18 cellular contexts compared by ENCODE assay signal in genomic region chr11:34707462-34707840, GRCh38.
"Had no signal": no experiment of that assay in that cellular context is flagged by ENCODE, and none has a peak within 500 bp of the region (broad histone marks: within the 10 kb centered on the region; RNA-seq: fewer than 3 reads in every experiment).

No MANE protein-coding gene starts in this region.

- H3K4me1 ChIP-seq: right atrium auricular region, transverse colon had no signal

- H3K36me3 ChIP-seq: brain microvascular endothelial cell, right atrium auricular region, transverse colon had no signal

- H3K4me1 Mint-ChIP-seq: activated CD4-positive, alpha-beta T cell treated with anti-CD3 and anti-CD28 coated beads, Interleukin-2, amount 10 ng/mL, durations not matched to agents 24 days and 14 days; activated naive CD8-positive, alpha-beta T cell treated with anti-CD3 and anti-CD28 coated beads, Interleukin-2, amount 10 ng/mL, durations not matched to agents 7 days and 5 days had no signal

- ATAC-seq: activated CD8-positive, alpha-beta T cell treated with anti-CD3 and anti-CD28 coated beads, Interleukin-2, amount 10 ng/mL, durations not matched to agents 7 days and 5 days; activated T-cell treated with anti-CD3 and anti-CD28 coated beads, Interleukin-2, amount 50 U/mL, for 72 hours; left ventricle myocardium superior; stimulated activated naive CD8-positive, alpha-beta T cell treated with anti-CD3 and anti-CD28 coated beads, Interleukin-15, Interleukin-2, amounts not matched to agents 100 U/mL and 50 U/mL, for 24 hours; WTC11 had no signal

- H3K27me3 Mint-ChIP-seq: progenitor cell of endocrine pancreas had no signal

- H3K27me3 ChIP-seq: brain microvascular endothelial cell, right atrium auricular region, transverse colon had no signal

- H3K4me3 Mint-ChIP-seq: activated CD4-positive, alpha-beta T cell treated with anti-CD3 and anti-CD28 coated beads, Interleukin-2, amount 10 ng/mL, durations not matched to agents 24 days and 14 days; activated CD8-positive, alpha-beta T cell treated with anti-CD3 and anti-CD28 coated beads, Interleukin-2, amount 10 ng/mL, durations not matched to agents 7 days and 5 days; activated naive CD8-positive, alpha-beta T cell treated with anti-CD3 and anti-CD28 coated beads, Interleukin-2, amount 10 ng/mL, durations not matched to agents 7 days and 5 days; activated T-cell treated with anti-CD3 and anti-CD28 coated beads, Interleukin-2, amount 50 U/mL, for 72 hours; dendritic cell treated with granulocyte-macrophage colony-stimulating factor and Interleukin-4, amounts not matched to agents 40 ng/mL and 50 ng/mL, for 4 days; WTC11 had no signal

- H3K27ac Mint-ChIP-seq: activated CD4-positive, alpha-beta T cell treated with anti-CD3 and anti-CD28 coated beads, Interleukin-2, amount 10 ng/mL, durations not matched to agents 24 days and 14 days; activated CD8-positive, alpha-beta T cell treated with anti-CD3 and anti-CD28 coated beads, Interleukin-2, amount 10 ng/mL, durations not matched to agents 7 days and 5 days; activated naive CD8-positive, alpha-beta T cell treated with anti-CD3 and anti-CD28 coated beads, Interleukin-2, amount 10 ng/mL, durations not matched to agents 7 days and 5 days; activated T-cell treated with anti-CD3 and anti-CD28 coated beads, Interleukin-2, amount 50 U/mL, for 72 hours; dendritic cell treated with granulocyte-macrophage colony-stimulating factor and Interleukin-4, amounts not matched to agents 40 ng/mL and 50 ng/mL, for 4 days; progenitor cell of endocrine pancreas; WTC11 had no signal

- H3K27ac ChIP-seq: brain microvascular endothelial cell, right atrium auricular region, transverse colon had no signal

- H3K4me3 ChIP-seq: right atrium auricular region, transverse colon had no signal

- DNase-seq: activated CD4-positive, alpha-beta T cell treated with anti-CD3 and anti-CD28 coated beads, Interleukin-2, amount 10 ng/mL, durations not matched to agents 24 days and 14 days; activated CD8-positive, alpha-beta memory T cell treated with anti-CD3 and anti-CD28 coated beads, Interleukin-2, amount 50 U/mL, for 4 hours; activated CD8-positive, alpha-beta T cell treated with anti-CD3 and anti-CD28 coated beads, Interleukin-2, amount 10 ng/mL, durations not matched to agents 7 days and 5 days; activated naive CD8-positive, alpha-beta T cell treated with anti-CD3 and anti-CD28 coated beads, Interleukin-2, amount 10 ng/mL, durations not matched to agents 7 days and 5 days; activated T-cell treated with anti-CD3 and anti-CD28 coated beads, Interleukin-2, amount 50 U/mL, for 72 hours; brain microvascular endothelial cell; effector memory CD4-positive, alpha-beta T cell; erythroblast; kidney glomerular epithelial cell; left ventricle myocardium superior; stimulated activated CD4-positive, alpha-beta T cell treated with anti-CD3 and anti-CD28 coated beads, Interleukin-4, amount 100 ng/mL, for 1 hour; stimulated activated naive CD8-positive, alpha-beta T cell treated with anti-CD3 and anti-CD28 coated beads, Interleukin-15, Interleukin-2, amounts not matched to agents 100 U/mL and 50 U/mL, for 24 hours; T-helper 2 cell; transverse colon had no signal

- H3K36me3 Mint-ChIP-seq: activated naive CD8-positive, alpha-beta T cell treated with anti-CD3 and anti-CD28 coated beads, Interleukin-2, amount 10 ng/mL, durations not matched to agents 7 days and 5 days had no signal
